ENCODE assay signal across 25 cellular contexts in genomic region chr7:82714883-82715282, GRCh38.
DNase-seq lines count a peak whose midpoint lies in the region; ATAC-seq and TF ChIP-seq lines count a peak whose summit lies in the region.
"Had no signal": no experiment of that assay in that cellular context is flagged by ENCODE, and none has a peak within 500 bp of the region (broad histone marks: within the 10 kb centered on the region; RNA-seq: fewer than 3 reads in every experiment).

No MANE protein-coding gene starts in this region.

- no peak overlapping the region for H3K56ac ChIP-seq in IMR-90 (ENCODE audit: extremely low read depth, insufficient read depth, low read length)

- no peak overlapping the region for H3K4me2 ChIP-seq in IMR-90 (ENCODE audit: low read depth, low read length)
- peak overlapping the region; percentile 32 for H3K4me2 ChIP-seq in fibroblast of lung (ENCODE audit: extremely low read depth, insufficient read depth, low read length)

- DNase-seq in AG09309 (ENCODE audit: low read depth) = peak; percentile 11
- peak; percentile 46 for DNase-seq in IMR-90
- DNase-seq in fibroblast of lung (ENCODE audit: low read depth in 2 of 2) = peak in 1 of 2 donors; percentile 49
- no peak for DNase-seq in NCI-H2227 (lab: John Stamatoyannopoulos, UW; ENCODE audit: unreplicated experiment)
- no peak for DNase-seq in CD14-positive monocyte (ENCODE audit: low spot score)
- no peak for DNase-seq in NCI-H1048 (lab: John Stamatoyannopoulos, UW)
- DNase-seq: activated CD4-positive, alpha-beta T cell treated with anti-CD3 and anti-CD28 coated beads, Interleukin-2, amount 10 ng/mL, durations not matched to agents 24 days and 14 days; activated naive CD4-positive, alpha-beta T cell treated with anti-CD3 and anti-CD28 coated beads for 36 hours; activated T-cell treated with anti-CD3 and anti-CD28 coated beads, Interleukin-2, amount 50 U/mL, for 72 hours; amygdala; Calu3; foreskin melanocyte; GOT3; immature natural killer cell; naive B cell; NCI-H2029 treated with DMSO at 0.1 percent for 48 hours; stimulated activated CD4-positive, alpha-beta T cell treated with anti-CD3 and anti-CD28 coated beads, Interleukin-1b, Interleukin-23, amount 100 ng/mL, for 48 hours; upper lobe of right lung; WERI-Rb-1 had no signal

- H3K27me3 ChIP-seq in IMR-90 (ENCODE audit: control insufficient read depth, insufficient read depth, low read length) = 0 out of 2 replicates have a peak, but pooled peaks cover 1% of the 10 kb centered on the region
- H3K27me3 ChIP-seq in fibroblast of lung (ENCODE audit: control insufficient read depth, insufficient read depth, low read length) = no peaks in the 10 kb centered on the region
- H3K27me3 ChIP-seq: upper lobe of right lung had no signal

- no peak overlapping the region for H2AFZ ChIP-seq in IMR-90 (replicated peaks; ENCODE audit: low read length, poor library complexity)
- no peak overlapping the region for H2AFZ ChIP-seq in fibroblast of lung (ENCODE audit: low read length)

- H3K14ac ChIP-seq in IMR-90 (replicated peaks; ENCODE audit: low read depth, low read length) = no peak overlapping the region

- TF ChIP-seq POLR2A in IMR-90 (IDR thresholded peaks at IDR 0.05; ENCODE audit: low read depth, low read length) = no peak

- no peak overlapping the region for H2BK5ac ChIP-seq in IMR-90 (ENCODE audit: low read depth, low read length, poor library complexity, severe bottlenecking)

- H2BK15ac ChIP-seq in IMR-90 (ENCODE audit: low read depth, low read length) = no peak overlapping the region

- H3K27ac Mint-ChIP-seq in CD14-positive monocyte = no peak overlapping the region
- H3K27ac Mint-ChIP-seq: activated CD4-positive, alpha-beta T cell treated with anti-CD3 and anti-CD28 coated beads, Interleukin-2, amount 10 ng/mL, durations not matched to agents 24 days and 14 days; activated naive CD4-positive, alpha-beta T cell treated with anti-CD3 and anti-CD28 coated beads for 36 hours; activated T-cell treated with anti-CD3 and anti-CD28 coated beads, Interleukin-2, amount 50 U/mL, for 72 hours; dendritic cell treated with granulocyte-macrophage colony-stimulating factor and Interleukin-4, amounts not matched to agents 40 ng/mL and 50 ng/mL, for 4 days; naive B cell; T-helper 2 cell treated with Interferon-gamma antibody and Interleukin-4, amounts not matched to agents 5 μg/mL and 100 μg/mL, for 36 hours had no signal

- H4K20me1 ChIP-seq in IMR-90 (ENCODE audit: insufficient read depth, low read length) (no peaks in the 10 kb centered on the region), fibroblast of lung (ENCODE audit: control insufficient read depth, extremely low read depth, insufficient read depth, low read length) (no peaks in the 10 kb centered on the region)

- no TSS peak for BruUV-seq in IMR-90 (replicated peaks; lab: Mats Ljungman, UMichigan)

- no peak overlapping the region for H2AK9ac ChIP-seq in IMR-90 (replicated peaks; ENCODE audit: low read depth, low read length, poor library complexity)

- H3K4me1 Mint-ChIP-seq in CD14-positive monocyte = no peaks in the 10 kb centered on the region
- H3K4me1 Mint-ChIP-seq: activated CD4-positive, alpha-beta T cell treated with anti-CD3 and anti-CD28 coated beads, Interleukin-2, amount 10 ng/mL, durations not matched to agents 24 days and 14 days; naive B cell had no signal

- POLR2A ChIA-PET in IMR-90 (lab: Charles Lee; ENCODE audit: unreplicated experiment) = no interaction called here

- H3K4me3 ChIP-seq in AG09309 (ENCODE audit: control insufficient read depth, low read depth, low read length) (no peak overlapping the region), IMR-90 (ENCODE audit: insufficient read depth, low read depth, low read length) (no peak overlapping the region), fibroblast of lung (replicated peaks in 1 of 4; ENCODE audit: control extremely low read depth in 1 of 4, insufficient read depth in 1 of 4, low read depth in 3 of 4, low read length in 4 of 4) (no peak overlapping the region)
- H3K4me3 ChIP-seq: prostate gland, upper lobe of right lung had no signal

- intact Hi-C loops in IMR-90 (cut with micrococcal nuclease) (no loop called here), CD14-positive monocyte (cut with micrococcal nuclease) (no loop called here)

- no peak overlapping the region for H2BK20ac ChIP-seq in IMR-90 (ENCODE audit: low read depth, low read length)

- H4K91ac ChIP-seq in IMR-90 (ENCODE audit: insufficient read depth, low read depth, low read length) = no peak overlapping the region

- no peak overlapping the region for H2BK120ac ChIP-seq in IMR-90 (ENCODE audit: low read depth, low read length)

- H3K9me3 Mint-ChIP-seq in CD14-positive monocyte = peaks cover 0 to 4% (median 0%) of the 10 kb centered on the region in 7 donors
- H3K9me3 Mint-ChIP-seq: activated CD4-positive, alpha-beta T cell treated with anti-CD3 and anti-CD28 coated beads, Interleukin-2, amount 10 ng/mL, durations not matched to agents 24 days and 14 days; activated T-cell treated with anti-CD3 and anti-CD28 coated beads, Interleukin-2, amount 50 U/mL, for 72 hours; dendritic cell treated with granulocyte-macrophage colony-stimulating factor and Interleukin-4, amounts not matched to agents 40 ng/mL and 50 ng/mL, for 4 days; T-helper 2 cell treated with Interferon-gamma antibody and Interleukin-4, amounts not matched to agents 5 μg/mL and 100 μg/mL, for 36 hours had no signal

- H3K4me3 Mint-ChIP-seq in CD14-positive monocyte = no peak overlapping the region
- H3K4me3 Mint-ChIP-seq: activated CD4-positive, alpha-beta T cell treated with anti-CD3 and anti-CD28 coated beads, Interleukin-2, amount 10 ng/mL, durations not matched to agents 24 days and 14 days; activated naive CD4-positive, alpha-beta T cell treated with anti-CD3 and anti-CD28 coated beads for 36 hours; activated T-cell treated with anti-CD3 and anti-CD28 coated beads, Interleukin-2, amount 50 U/mL, for 72 hours; dendritic cell treated with granulocyte-macrophage colony-stimulating factor and Interleukin-4, amounts not matched to agents 40 ng/mL and 50 ng/mL, for 4 days; naive B cell; T-helper 2 cell treated with Interferon-gamma antibody and Interleukin-4, amounts not matched to agents 5 μg/mL and 100 μg/mL, for 36 hours had no signal

- H3K36me3 ChIP-seq in IMR-90 (ENCODE audit: control insufficient read depth, insufficient read depth, low read length) (no peaks in the 10 kb centered on the region), fibroblast of lung (ENCODE audit: control insufficient read depth, insufficient read depth, low read length) (no peaks in the 10 kb centered on the region)
- H3K36me3 ChIP-seq: prostate gland, upper lobe of right lung, WERI-Rb-1 had no signal

- CTCF ChIA-PET in IMR-90 (lab: Yijun Ruan, JAX) = no interaction called here

- no peaks in the 10 kb centered on the region for H3K27me3 Mint-ChIP-seq in CD14-positive monocyte (ENCODE audit: low read depth in 3 of 3)
- H3K27me3 Mint-ChIP-seq: activated CD4-positive, alpha-beta T cell treated with anti-CD3 and anti-CD28 coated beads, Interleukin-2, amount 10 ng/mL, durations not matched to agents 24 days and 14 days; dendritic cell treated with granulocyte-macrophage colony-stimulating factor and Interleukin-4, amounts not matched to agents 40 ng/mL and 50 ng/mL, for 4 days had no signal

- peak; percentile 16 for ATAC-seq in GM21619 (IDR thresholded peaks at IDR 0.05; ENCODE audit: unreplicated experiment)
- no peak; the same call in 1 of the 2 replicates for ATAC-seq in IMR-90 (ENCODE audit: low read depth)
- no peak for ATAC-seq in HG02973 (IDR thresholded peaks at IDR 0.05; ENCODE audit: unreplicated experiment)
- ATAC-seq: activated T-cell treated with anti-CD3 and anti-CD28 coated beads, Interleukin-2, amount 50 U/mL, for 72 hours; upper lobe of right lung had no signal

- no peak overlapping the region for H4K8ac ChIP-seq in IMR-90 (ENCODE audit: low read depth in 2 of 2, low read length in 2 of 2)

- H4K5ac ChIP-seq in IMR-90 (ENCODE audit: low read depth, low read length) = no peak overlapping the region

- no peaks in the 10 kb centered on the region for H3K79me1 ChIP-seq in IMR-90 (ENCODE audit: low read depth in 1 of 2, low read length in 2 of 2)

- no peaks in the 10 kb centered on the region; the same call in 1 of the 2 replicates for H3K9me1 ChIP-seq in IMR-90 (ENCODE audit: insufficient read depth, low read length)

- no peak overlapping the region for H3K18ac ChIP-seq in IMR-90 (ENCODE audit: low read depth, low read length)

- H2AK5ac ChIP-seq in IMR-90 (ENCODE audit: low read depth, low read length) = no peak overlapping the region

- H3K36me3 Mint-ChIP-seq in CD14-positive monocyte = no peaks in the 10 kb centered on the region
- H3K36me3 Mint-ChIP-seq: immature natural killer cell, naive B cell had no signal

- no peak overlapping the region for H3K23ac ChIP-seq in IMR-90 (ENCODE audit: low read depth, low read length)

- no peak for TF ChIP-seq CTCF in AG09309 (IDR thresholded peaks at IDR 0.05; ENCODE audit: control insufficient read depth, insufficient read depth, low read depth, low read length, missing control alignments)
- no peak for TF ChIP-seq CTCF in IMR-90 (conservative IDR thresholded peaks at IDR 0.05; ENCODE audit: low read depth, low read length)
- no peak for TF ChIP-seq CTCF in fibroblast of lung (conservative IDR thresholded peaks at IDR 0.05 in 1 of 2, IDR thresholded peaks at IDR 0.05 in 1 of 2; ENCODE audit: low read depth in 1 of 2, low read length in 2 of 2)
- TF ChIP-seq CTCF in CD14-positive monocyte (IDR thresholded peaks at IDR 0.05) = no peak

- H3K4me1 ChIP-seq in IMR-90 (ENCODE audit: control insufficient read depth, insufficient read depth, low read length) (no peaks in the 10 kb centered on the region), fibroblast of lung (ENCODE audit: control insufficient read depth, extremely low read depth, insufficient read depth, low read length) (no peaks in the 10 kb centered on the region)
- H3K4me1 ChIP-seq: prostate gland, upper lobe of right lung had no signal

- no CpG with 5 or more reads among the region's 2 CpGs for WGBS in IMR-90 (ENCODE audit: extremely low coverage in 2 of 2, insufficient read length in 1 of 2), 2 experiments

- no peak overlapping the region for H3K4ac ChIP-seq in IMR-90 (ENCODE audit: low read depth, low read length)

- H3K27ac ChIP-seq in IMR-90 (ENCODE audit: insufficient read depth, low read length) = no peak overlapping the region
- H3K27ac ChIP-seq in fibroblast of lung (ENCODE audit: insufficient read depth, low read length) = no peak overlapping the region
- H3K27ac ChIP-seq: C4-2B, prostate gland, upper lobe of right lung, WERI-Rb-1 had no signal

- H3K9me3 ChIP-seq in IMR-90 (ENCODE audit: control insufficient read depth, insufficient read depth, low read length) = no peaks in the 10 kb centered on the region
- no peaks in the 10 kb centered on the region for H3K9me3 ChIP-seq in fibroblast of lung (ENCODE audit: control insufficient read depth, insufficient read depth, low read depth, low read length)
- H3K9me3 ChIP-seq: prostate gland, upper lobe of right lung had no signal

- H3K79me2 ChIP-seq in fibroblast of lung (ENCODE audit: control insufficient read depth, insufficient read depth, low read length) = no peaks in the 10 kb centered on the region

- in situ Hi-C loops in IMR-90 (cut with MboI; ENCODE audit: low sequenced_read_pairs) = no loop called here

- dilution Hi-C loops in IMR-90 (cut with HindIII; ENCODE audit: low sequenced_read_pairs, unreplicated experiment) = no loop called here

- no peak overlapping the region for H3K9ac ChIP-seq in IMR-90 (ENCODE audit: low read depth, low read length)
- no peak overlapping the region for H3K9ac ChIP-seq in fibroblast of lung (ENCODE audit: insufficient read depth, low read length)

- TF ChIP-seq RAD21 in IMR-90 (IDR thresholded peaks at IDR 0.05; ENCODE audit: low read length) = no peak

Comparison
In these comparisons a context has a peak if more than half of its experiments do, and no peak if none do; other contexts are left out.
1. DNase-seq: peak in AG09309 (single experiment) and IMR-90 (single experiment); none in NCI-H2227 (single experiment), CD14-positive monocyte (single experiment) and NCI-H1048 (single experiment).